In genomic region chr3:46208167-46208704, GRCh38 we compare ENCODE assay signal across 8 cellular contexts. TPM values are rescaled to one million over a fixed set of nuclear protein-coding genes. Genes with fewer than 3 reads are reported as not detected.
DNase-seq lines count a peak whose midpoint lies in the region; ATAC-seq and TF ChIP-seq lines count a peak whose summit lies in the region.

Gene CCR1, minus strand, starts transcription at chr3:46208313. Its CDS starts 4,000 bp downstream, at chr3:46204313.

- H3K9me3 ChIP-seq in testis: no peaks in the 10 kb centered on the region

- DNase-seq in activated T-cell treated with anti-CD3 and anti-CD28 coated beads for 24 hours (ENCODE audit: low read depth) (peak; percentile 30), SW480 (ENCODE audit: low spot score) (peak; percentile 42), midbrain (lab: John Stamatoyannopoulos, UW) (peak; percentile 49), testis (peak; percentile 54)
- no peak for DNase-seq in activated T-cell treated with anti-CD3 and anti-CD28 coated beads, Interleukin-2, amount 50 U/mL, for 1 hour

- H3K4me3 ChIP-seq in testis: no peak within 1 kb of the TSS

- H3K4me1 Mint-ChIP-seq in dendritic cell treated with granulocyte-macrophage colony-stimulating factor and Interleukin-4, amounts not matched to agents 40 ng/mL and 50 ng/mL, for 4 days (ENCODE audit: low read depth): peaks cover 54% of the 10 kb centered on the region

- H3K27me3 Mint-ChIP-seq in dendritic cell treated with granulocyte-macrophage colony-stimulating factor and Interleukin-4, amounts not matched to agents 40 ng/mL and 50 ng/mL, for 4 days: no peaks in the 10 kb centered on the region

- no peaks in the 10 kb centered on the region for H3K27me3 ChIP-seq in testis

- no peaks in the 10 kb centered on the region for H3K4me1 ChIP-seq in testis

- H3K27ac ChIP-seq in testis: no peak within 1 kb of the TSS

- no peaks in the 10 kb centered on the region for H3K9me3 Mint-ChIP-seq in dendritic cell treated with granulocyte-macrophage colony-stimulating factor and Interleukin-4, amounts not matched to agents 40 ng/mL and 50 ng/mL, for 4 days

- whole genome bisulfite sequencing in testis, 2 donors: 34 to 36% methylated on average over 3 of the region's 3 CpGs

- intact Hi-C loops in dendritic cell treated with granulocyte-macrophage colony-stimulating factor and Interleukin-4, amounts not matched to agents 40 ng/mL and 50 ng/mL, for 4 days (cut with micrococcal nuclease): loop anchor here (2.0 to 5.0 kb wide), 4 partner anchors 76 to 161 kb away; no protein-coding TSS in a partner anchor
- intact Hi-C loops in testis (cut with DNase I; ENCODE audit: low total_unique reads): no loop called here

- H3K36me3 Mint-ChIP-seq in dendritic cell treated with granulocyte-macrophage colony-stimulating factor and Interleukin-4, amounts not matched to agents 40 ng/mL and 50 ng/mL, for 4 days (ENCODE audit: low read depth): peaks cover 52% of the 10 kb centered on the region

- H3K4me3 Mint-ChIP-seq in dendritic cell treated with granulocyte-macrophage colony-stimulating factor and Interleukin-4, amounts not matched to agents 40 ng/mL and 50 ng/mL, for 4 days: peak within 1 kb of the TSS; percentile 79

- TF ChIP-seq CTCF in testis (IDR thresholded peaks at IDR 0.05): peak in 2 of 3 experiments; percentile 25 to 38

- ATAC-seq in HG03060 (IDR thresholded peaks at IDR 0.05; ENCODE audit: low read depth, unreplicated experiment) (peak; percentile 60), GM21360 (IDR thresholded peaks at IDR 0.05; ENCODE audit: unreplicated experiment) (no peak)

- H3K27ac Mint-ChIP-seq in dendritic cell treated with granulocyte-macrophage colony-stimulating factor and Interleukin-4, amounts not matched to agents 40 ng/mL and 50 ng/mL, for 4 days: peak within 1 kb of the TSS; percentile 97

- H3K36me3 ChIP-seq in testis (ENCODE audit: low read depth, missing control alignments): no peaks in the 10 kb centered on the region

- no peak for TF ChIP-seq POLR2A in testis (IDR thresholded peaks at IDR 0.05)

RNA-seq across cellular contexts. Expression of gene CCR1, which starts in this region (rescaled TPM):
- 1 to 10 TPM in 1 of 2 donors, under 1 TPM in 1; 0.16 to 1.8 TPM for total RNA-seq in testis
- 4.9 TPM for polyA plus RNA-seq in testis (ENCODE audit: insufficient read depth, low read depth, low replicate concordance)
